8 cellular contexts compared by ENCODE assay signal in genomic region chr17:64503821-64504768, GRCh38. TPM values are rescaled to one million over a fixed set of nuclear protein-coding genes. Genes with fewer than 3 reads are reported as not detected.
DNase-seq lines count a peak whose midpoint lies in the region; ATAC-seq and TF ChIP-seq lines count a peak whose summit lies in the region.

No MANE protein-coding gene starts in this region.

- no peak overlapping the region for H2BK5ac ChIP-seq in mesendoderm (ENCODE audit: low read length)

- no peak for ATAC-seq in left cardiac atrium
- ATAC-seq in HG02763 (IDR thresholded peaks at IDR 0.05; ENCODE audit: unreplicated experiment), result no peak
- ATAC-seq in GM21737 (IDR thresholded peaks at IDR 0.05; ENCODE audit: unreplicated experiment), result no peak

- DNase-seq in cardiac muscle cell (ENCODE audit: low read depth in 1 of 2, low spot score in 1 of 2) (no peak), left cardiac atrium (no peak), MCF 10A (ENCODE audit: unreplicated experiment) (no peak), mesendoderm (no peak), uterus (no peak), medulla oblongata (ENCODE audit: extremely low spot score) (no peak)

- H3K23ac ChIP-seq in mesendoderm (ENCODE audit: low read length), result no peak overlapping the region

- no peaks in the 10 kb centered on the region for H3K27me3 Mint-ChIP-seq in MCF 10A (ENCODE audit: insufficient read depth, unreplicated experiment)

- H2BK120ac ChIP-seq in mesendoderm (ENCODE audit: low read depth, low read length), result no peak overlapping the region

- no peak overlapping the region for H2BK15ac ChIP-seq in mesendoderm (replicated peaks; ENCODE audit: low read depth)

- peak overlapping the region; percentile 100 for H3K56ac ChIP-seq in mesendoderm (ENCODE audit: low read length)

- H3K9me3 ChIP-seq in cardiac muscle cell (ENCODE audit: low read depth) (no peaks in the 10 kb centered on the region), uterus (no peaks in the 10 kb centered on the region)

- H4K5ac ChIP-seq in mesendoderm (ENCODE audit: low read length), result no peak overlapping the region

- POLR2A ChIA-PET in MCF 10A (lab: Yijun Ruan, JAX), result interaction anchor here (0.6 to 6.5 kb wide), 15 partner anchors 8 to 729 kb away, joined by 3 to 225 read pairs (median 5); partner anchors contain the start of genes POLG2 and SMURF2

- H3K4me1 ChIP-seq in cardiac muscle cell (ENCODE audit: low read depth) (peaks cover 14% of the 10 kb centered on the region), mesendoderm (ENCODE audit: control insufficient read depth, low read depth, low read length) (no peaks in the 10 kb centered on the region), uterus (peaks cover 0 to 11% of the 10 kb centered on the region in 2 donors)

- H3K79me2 ChIP-seq in mesendoderm (ENCODE audit: control insufficient read depth, insufficient read depth, low read length), result peaks cover 71% of the 10 kb centered on the region

- H3K36me3 Mint-ChIP-seq in MCF 10A (ENCODE audit: insufficient read depth, unreplicated experiment), result peaks cover 81% of the 10 kb centered on the region

- intact Hi-C loops in left cardiac atrium (cut with DNase I) (no loop called here), MCF 10A (cut with micrococcal nuclease) (no loop called here), uterus (cut with DNase I; ENCODE audit: low total_unique reads) (no loop called here)

- peak overlapping the region; percentile 99 for H3K4me3 Mint-ChIP-seq in MCF 10A (ENCODE audit: unreplicated experiment)

- TF ChIP-seq POLR2A in uterus (IDR thresholded peaks at IDR 0.05), result no peak

- H3K4me1 Mint-ChIP-seq in MCF 10A (ENCODE audit: insufficient read depth, unreplicated experiment), result peaks cover 51% of the 10 kb centered on the region

- H3K27me3 ChIP-seq in cardiac muscle cell, result no peaks in the 10 kb centered on the region
- no peaks in the 10 kb centered on the region for H3K27me3 ChIP-seq in mesendoderm (ENCODE audit: insufficient read depth, low read length, poor library complexity)
- no peaks in the 10 kb centered on the region for H3K27me3 ChIP-seq in uterus

- BruUV-seq in MCF 10A (replicated peaks; lab: Mats Ljungman, UMichigan), result no TSS peak

- no peak for TF ChIP-seq CTCF in cardiac muscle cell (IDR thresholded peaks at IDR 0.05; ENCODE audit: low read depth, low read length)
- TF ChIP-seq CTCF in MCF 10A (IDR thresholded peaks at IDR 0.05; ENCODE audit: unreplicated experiment), result no peak
- no peak for TF ChIP-seq CTCF in uterus (IDR thresholded peaks at IDR 0.05)

- peak overlapping the region; percentile 93 for H3K4me2 ChIP-seq in mesendoderm (ENCODE audit: low read length)

- peak overlapping the region; percentile 100 for H3K27ac Mint-ChIP-seq in MCF 10A (ENCODE audit: low read depth, unreplicated experiment)

- H2AK5ac ChIP-seq in mesendoderm (ENCODE audit: low read length), result no peak overlapping the region

- H3K18ac ChIP-seq in mesendoderm (ENCODE audit: low read length), result no peak overlapping the region

- WGBS in mesendoderm (ENCODE audit: extremely low coverage, insufficient coverage, low lambda C conversion rate), result no CpG with 5 or more reads among the region's 7 CpGs

- H3K36me3 ChIP-seq in cardiac muscle cell, result peaks cover 53% of the 10 kb centered on the region
- peaks cover 31% of the 10 kb centered on the region for H3K36me3 ChIP-seq in mesendoderm (ENCODE audit: control insufficient read depth, insufficient read depth, low read length)
- H3K36me3 ChIP-seq in uterus, result no peaks in the 10 kb centered on the region

- peak overlapping the region; percentile 100 for H3K9ac ChIP-seq in mesendoderm (ENCODE audit: low read length)

- no peaks in the 10 kb centered on the region for H3K9me3 Mint-ChIP-seq in MCF 10A (ENCODE audit: unreplicated experiment)

- no peak overlapping the region for H4K8ac ChIP-seq in mesendoderm (ENCODE audit: low read depth, low read length)

- H3K27ac ChIP-seq in cardiac muscle cell (peak overlapping the region; percentile 99), mesendoderm (ENCODE audit: low read depth, low read length) (no peak overlapping the region), uterus (peak overlapping the region; percentile 100)

- H3K79me1 ChIP-seq in mesendoderm (ENCODE audit: low read length), result peaks cover 22% of the 10 kb centered on the region

- CTCF ChIA-PET in MCF 10A (lab: Yijun Ruan, JAX), result interaction anchor here (0.6 to 0.8 kb wide), 3 partner anchors 84 to 438 kb away, joined by 3 to 4 read pairs (median 3); no protein-coding TSS in a partner anchor

- H3K4me3 ChIP-seq in cardiac muscle cell (peak overlapping the region; percentile 96), mesendoderm (ENCODE audit: low read length) (peak overlapping the region; percentile 100), uterus (peak overlapping the region; percentile 96 to 99)

- no peak overlapping the region for H3K4ac ChIP-seq in mesendoderm (ENCODE audit: low read depth, low read length)

RNA-seq across cellular contexts. Expression of gene DDX5, which starts 2.0 kb away (rescaled TPM):
- total RNA-seq in cardiac muscle cell, result 726 and 1,000 TPM in 2 replicates
- polyA plus RNA-seq in cardiac muscle cell, result 591 and 639 TPM in 2 replicates
- 100 to 1,000 TPM; 390 to 549 TPM for total RNA-seq in left cardiac atrium
- 832 and 905 TPM in 2 replicates for total RNA-seq in MCF 10A (2022)
- polyA plus RNA-seq in mesendoderm (2013, experiment 1 of 2), result 740 TPM
- polyA plus RNA-seq in mesendoderm (2013, experiment 2 of 2), result 740 TPM
- total RNA-seq in uterus, result 100 to 1,000 TPM; 576 to 943 (median 602) TPM

RNA-seq across cellular contexts. Expression of gene CEP95, which starts 2.7 kb away (rescaled TPM):
- total RNA-seq in cardiac muscle cell (28.1 and 40.3 TPM in 2 replicates), left cardiac atrium (10 to 100 TPM; 13.6 to 21.8 TPM), MCF 10A (2022) (57.2 and 61.6 TPM in 2 replicates), uterus (10 to 100 TPM; 34.8 to 100.0 (median 69.8) TPM)
- 29.1 and 31.3 TPM in 2 replicates for polyA plus RNA-seq in cardiac muscle cell
- 47.9 TPM for polyA plus RNA-seq in mesendoderm (2013, experiment 1 of 2)
- polyA plus RNA-seq in mesendoderm (2013, experiment 2 of 2), result 47.5 TPM

RNA-seq across cellular contexts. Expression of gene POLG2, which starts 7.2 kb away (rescaled TPM):
- 8.1 and 17.0 TPM in 2 replicates for total RNA-seq in cardiac muscle cell
- 22.2 and 32.9 TPM in 2 replicates for polyA plus RNA-seq in cardiac muscle cell
- total RNA-seq in left cardiac atrium, result 1 to 10 TPM; 6.6 to 7.7 TPM
- total RNA-seq in MCF 10A (2022), result 27.5 and 29.4 TPM in 2 replicates
- polyA plus RNA-seq in mesendoderm (2013, experiment 1 of 2), result 14.5 TPM
- 14.9 TPM for polyA plus RNA-seq in mesendoderm (2013, experiment 2 of 2)
- 10 to 100 TPM in 3 of 4 donors, 1 to 10 TPM in 1; 2.4 to 41.8 (median 17.8) TPM for total RNA-seq in uterus

RNA-seq across cellular contexts. Expression of gene MILR1, which starts 55.2 kb away (rescaled TPM):
- not detected in 2 replicates for total RNA-seq in cardiac muscle cell
- not detected in 2 replicates for polyA plus RNA-seq in cardiac muscle cell
- 10 to 100 TPM in 1 of 2 donors, 1 to 10 TPM in 1; 5.0 to 13.7 TPM for total RNA-seq in left cardiac atrium
- total RNA-seq in MCF 10A (2022), result 9.8 and 15.8 TPM in 2 replicates
- not detected for polyA plus RNA-seq in mesendoderm (2013, experiment 1 of 2)
- not detected for polyA plus RNA-seq in mesendoderm (2013, experiment 2 of 2)
- total RNA-seq in uterus, result 1 to 10 TPM in 3 of 4 donors, under 1 TPM in 1; 0.59 to 9.5 (median 3.8) TPM
